In genomic region chr17:65535777-65536572, GRCh38 we compare ENCODE assay signal across 22 cellular contexts. TPM values are rescaled to one million over a fixed set of nuclear protein-coding genes. Genes with fewer than 3 reads are reported as not detected.
DNase-seq lines count a peak whose midpoint lies in the region; TF ChIP-seq lines count a peak whose summit lies in the region.
"Had no signal": no experiment of that assay in that cellular context is flagged by ENCODE, and none has a peak within 500 bp of the region (broad histone marks: within the 10 kb centered on the region; RNA-seq: fewer than 3 reads in every experiment).

No MANE protein-coding gene starts in this region.

- H3K27me3 Mint-ChIP-seq in mesothelial cell of epicardium (ENCODE audit: low read depth), result no peaks in the 10 kb centered on the region
- H3K27me3 Mint-ChIP-seq: activated naive CD4-positive, alpha-beta T cell treated with anti-CD3 and anti-CD28 coated beads, Interleukin-2, amount 50 U/mL, for 24 hours; IgD-negative memory B cell; stimulated activated naive CD8-positive, alpha-beta T cell treated with anti-CD3 and anti-CD28 coated beads, Interleukin-15, Interleukin-2, amounts not matched to agents 100 ng/mL and 50 ng/mL, for 24 hours had no signal

- peak overlapping the region; percentile 72 for H3K27ac Mint-ChIP-seq in mesothelial cell of epicardium
- H3K27ac Mint-ChIP-seq: IgD-negative memory B cell; stimulated activated naive CD8-positive, alpha-beta T cell treated with anti-CD3 and anti-CD28 coated beads, Interleukin-15, Interleukin-2, amounts not matched to agents 100 ng/mL and 50 ng/mL, for 24 hours had no signal

- H3K27ac ChIP-seq in ascending aorta (peak overlapping the region; percentile 45 to 70), temporal lobe (ENCODE audit: low read depth, low read length) (peak overlapping the region; percentile 61)
- H3K27ac ChIP-seq: ovary, thyroid gland, VCaP had no signal

- H3K36me3 Mint-ChIP-seq in mesothelial cell of epicardium, result peaks cover 34% of the 10 kb centered on the region

- H3K36me3 ChIP-seq in ascending aorta, result peaks cover 39 to 64% of the 10 kb centered on the region in 2 donors
- H3K36me3 ChIP-seq: ovary had no signal

- H3K4me1 ChIP-seq in ascending aorta, result peaks cover 7 to 33% of the 10 kb centered on the region in 2 donors

- H3K9me3 ChIP-seq in ascending aorta, result no peaks in the 10 kb centered on the region
- H3K9me3 ChIP-seq: ovary, thyroid gland had no signal

- no peak for TF ChIP-seq CTCF in ascending aorta (IDR thresholded peaks at IDR 0.05)
- no peak for TF ChIP-seq CTCF in mesothelial cell of epicardium (IDR thresholded peaks at IDR 0.05; ENCODE audit: unreplicated experiment)

- intact Hi-C loops in ascending aorta (cut with DNase I), result loop anchor here (2.0 kb wide), 1 partner anchor 17 kb away; no protein-coding TSS in a partner anchor

- no peaks in the 10 kb centered on the region for H3K27me3 ChIP-seq in ascending aorta
- H3K27me3 ChIP-seq: ovary, thyroid gland had no signal

- DNase-seq in GM03348 (ENCODE audit: low spot score) (peak; percentile 43), ascending aorta (ENCODE audit: low spot score in 2 of 2) (no peak), mesothelial cell of epicardium (ENCODE audit: low spot score in 2 of 2, unreplicated experiment in 2 of 2) (no peak), Ammon's horn (ENCODE audit: low spot score) (no peak), islet precursor cell (no peak), CD1c-positive myeloid dendritic cell (ENCODE audit: extremely low spot score) (no peak)
- DNase-seq: activated CD4-positive, alpha-beta T cell treated with anti-CD3 and anti-CD28 coated beads for 48 hours; AML-193; caudate nucleus; head of caudate nucleus; mesenchymal stem cell; NCI-H1105 treated with DMSO at 0.1 percent for 48 hours; NCI-H2081 treated with DMSO at 0.1 percent for 48 hours; NCI-H446 treated with DMSO at 0.1 percent for 48 hours; ovary; right cardiac atrium; thyroid gland had no signal

- H3K9me3 Mint-ChIP-seq in mesothelial cell of epicardium, result no peaks in the 10 kb centered on the region
- H3K9me3 Mint-ChIP-seq: activated naive CD4-positive, alpha-beta T cell treated with anti-CD3 and anti-CD28 coated beads, Interleukin-2, amount 50 U/mL, for 24 hours; IgD-negative memory B cell; stimulated activated naive CD8-positive, alpha-beta T cell treated with anti-CD3 and anti-CD28 coated beads, Interleukin-15, Interleukin-2, amounts not matched to agents 100 ng/mL and 50 ng/mL, for 24 hours had no signal

- H3K4me1 Mint-ChIP-seq in mesothelial cell of epicardium, result peaks cover 52% of the 10 kb centered on the region

- H3K4me3 Mint-ChIP-seq in mesothelial cell of epicardium, result no peak overlapping the region
- H3K4me3 Mint-ChIP-seq: activated naive CD4-positive, alpha-beta T cell treated with anti-CD3 and anti-CD28 coated beads, Interleukin-2, amount 50 U/mL, for 24 hours; IgD-negative memory B cell; stimulated activated naive CD8-positive, alpha-beta T cell treated with anti-CD3 and anti-CD28 coated beads, Interleukin-15, Interleukin-2, amounts not matched to agents 100 ng/mL and 50 ng/mL, for 24 hours had no signal

- no peak overlapping the region for H3K4me3 ChIP-seq in ascending aorta
- H3K4me3 ChIP-seq: ovary, thyroid gland had no signal

RNA-seq across cellular contexts. Expression of gene AXIN2, which starts 25.5 kb away (rescaled TPM):
- 27.5 TPM for total RNA-seq in ascending aorta
- 84.6 to 88.7 TPM (median 87.8 TPM) in 3 replicates for total RNA-seq in mesothelial cell of epicardium
- total RNA-seq in temporal lobe, result 33.9 TPM
